Comparison of ENCODE assay signal across 10 cellular contexts in genomic region chr15:89299896-89300295, GRCh38. TPM values are rescaled to one million over a fixed set of nuclear protein-coding genes. Genes with fewer than 3 reads are reported as not detected.
A peak's percentile ranks its signal among the peaks of the same experiment; 100 is the strongest.
DNase-seq lines count a peak whose midpoint lies in the region; ATAC-seq and TF ChIP-seq lines count a peak whose summit lies in the region.
"Had no signal": no experiment of that assay in that cellular context is flagged by ENCODE, and none has a peak within 500 bp of the region (broad histone marks: within the 10 kb centered on the region; RNA-seq: fewer than 3 reads in every experiment).

No MANE protein-coding gene starts in this region.

- BruUV-seq in MCF 10A (replicated peaks; lab: Mats Ljungman, UMichigan) = no TSS peak

- TF ChIP-seq EP300 in tibial nerve (IDR thresholded peaks at IDR 0.05) = no peak

- no peaks in the 10 kb centered on the region for H3K27me3 Mint-ChIP-seq in MCF 10A (ENCODE audit: insufficient read depth, unreplicated experiment)

- peaks cover 42% of the 10 kb centered on the region for H3K36me3 Mint-ChIP-seq in MCF 10A (ENCODE audit: insufficient read depth, unreplicated experiment)

- POLR2A ChIA-PET in MCF 10A (lab: Yijun Ruan, JAX) = interaction anchor here (0.8 kb wide), 1 partner anchor 19 kb away, joined by 4 read pairs; no protein-coding TSS in a partner anchor

- H3K4me1 Mint-ChIP-seq in MCF 10A (ENCODE audit: insufficient read depth, unreplicated experiment) = no peaks in the 10 kb centered on the region

- H3K4me3 ChIP-seq in breast epithelium (no peak overlapping the region), tibial nerve (no peak overlapping the region), Peyer's patch (no peak overlapping the region)

- TF ChIP-seq CTCF in MCF 10A (IDR thresholded peaks at IDR 0.05; ENCODE audit: unreplicated experiment) (no peak), breast epithelium (IDR thresholded peaks at IDR 0.05) (no peak), VCaP (conservative IDR thresholded peaks at IDR 0.05) (peak; percentile 79), tibial nerve (IDR thresholded peaks at IDR 0.05) (peak in 4 of 5 experiments; percentile 15 to 35 (median 20)), Peyer's patch (IDR thresholded peaks at IDR 0.05) (peak in 3 of 6 experiments; percentile 18 to 34 (median 34))

- TF ChIP-seq POLR2A in breast epithelium (IDR thresholded peaks at IDR 0.05) = no peak
- TF ChIP-seq POLR2A in tibial nerve (IDR thresholded peaks at IDR 0.05) = no peak
- no peak for TF ChIP-seq POLR2A in Peyer's patch (IDR thresholded peaks at IDR 0.05)

- intact Hi-C loops in MCF 10A (cut with micrococcal nuclease) = loop anchor here (1.0 kb wide), 1 partner anchor 93 kb away; no protein-coding TSS in a partner anchor
- intact Hi-C loops in breast epithelium (cut with DNase I; ENCODE audit: low total_unique reads) = no loop called here

- H3K27ac Mint-ChIP-seq in MCF 10A (ENCODE audit: low read depth, unreplicated experiment) = no peak overlapping the region
- H3K27ac Mint-ChIP-seq: CD8-positive, alpha-beta T cell had no signal

- H3K4me1 ChIP-seq in breast epithelium = no peaks in the 10 kb centered on the region
- no peaks in the 10 kb centered on the region for H3K4me1 ChIP-seq in tibial nerve
- no peaks in the 10 kb centered on the region for H3K4me1 ChIP-seq in Peyer's patch

- H3K4me3 Mint-ChIP-seq in MCF 10A (ENCODE audit: unreplicated experiment) = no peak overlapping the region
- H3K4me3 Mint-ChIP-seq: CD8-positive, alpha-beta T cell had no signal

- no peak for ATAC-seq in HG03571 (IDR thresholded peaks at IDR 0.05; ENCODE audit: unreplicated experiment)
- ATAC-seq: CD8-positive, alpha-beta T cell had no signal

- H3K27me3 ChIP-seq in breast epithelium = no peaks in the 10 kb centered on the region
- no peaks in the 10 kb centered on the region for H3K27me3 ChIP-seq in tibial nerve
- H3K27me3 ChIP-seq in Peyer's patch = no peaks in the 10 kb centered on the region

- no peaks in the 10 kb centered on the region for H3K9me3 Mint-ChIP-seq in MCF 10A (ENCODE audit: unreplicated experiment)
- H3K9me3 Mint-ChIP-seq: CD8-positive, alpha-beta T cell had no signal

- DNase-seq in MCF 10A (ENCODE audit: unreplicated experiment) (peak; percentile 27), breast epithelium (ENCODE audit: low spot score in 2 of 2) (no peak), globus pallidus (ENCODE audit: low spot score) (peak; percentile 50), tibial nerve (ENCODE audit: low spot score in 2 of 2) (no peak), NCI-H1105 (lab: John Stamatoyannopoulos, UW) (no peak), Peyer's patch (no peak)
- DNase-seq: CD8-positive, alpha-beta T cell; KG1 had no signal

- H3K36me3 ChIP-seq in breast epithelium (no peaks in the 10 kb centered on the region), tibial nerve (peaks cover 0 to 7% (median 0%) of the 10 kb centered on the region in 3 donors), Peyer's patch (no peaks in the 10 kb centered on the region)

- CTCF ChIA-PET in MCF 10A (lab: Yijun Ruan, JAX) = interaction anchor here (0.6 to 6.3 kb wide), 19 partner anchors 9 to 753 kb away, joined by 3 to 78 read pairs (median 4); no protein-coding TSS in a partner anchor

- no peak overlapping the region for H3K27ac ChIP-seq in breast epithelium
- H3K27ac ChIP-seq in VCaP = no peak overlapping the region
- H3K27ac ChIP-seq in tibial nerve = no peak overlapping the region
- no peak overlapping the region for H3K27ac ChIP-seq in Peyer's patch

- H3K9me3 ChIP-seq in breast epithelium (no peaks in the 10 kb centered on the region), tibial nerve (no peaks in the 10 kb centered on the region), Peyer's patch (no peaks in the 10 kb centered on the region)

RNA-seq across cellular contexts. Expression of gene POLG, which starts 34.7 kb away (rescaled TPM):
- total RNA-seq in MCF 10A (2022) (52.9 and 62.2 TPM in 2 replicates), breast epithelium (10 to 100 TPM; 50.6 to 59.6 (median 53.3) TPM), tibial nerve (100 to 1,000 TPM in 2 of 4 donors, 10 to 100 TPM in 2; 76.9 to 113 (median 103) TPM), Peyer's patch (100 to 1,000 TPM in 3 of 4 donors, 10 to 100 TPM in 1; 63.7 to 136 (median 120) TPM)

RNA-seq across cellular contexts. Expression of gene FANCI, which starts 56.1 kb away (rescaled TPM):
- 24.0 and 34.0 TPM in 2 replicates for total RNA-seq in MCF 10A (2022)
- total RNA-seq in breast epithelium = 1 to 10 TPM; 7.6 to 9.9 (median 7.9) TPM
- total RNA-seq in tibial nerve = 1 to 10 TPM; 2.7 to 8.7 (median 5.1) TPM
- 10 to 100 TPM in 2 of 4 donors, 1 to 10 TPM in 2; 5.6 to 75.9 (median 10.8) TPM for total RNA-seq in Peyer's patch

Comparison
In these comparisons a context has a peak if more than half of its experiments do, and no peak if none do; other contexts are left out.
1. DNase-seq: peak in MCF 10A (single experiment) and globus pallidus (single experiment); none in breast epithelium (0 of 2), tibial nerve (0 of 2), NCI-H1105 (single experiment) and Peyer's patch (0 of 3).
2. CTCF ChIP-seq: peak in VCaP (single experiment) and tibial nerve (4 of 5); none in MCF 10A (single experiment) and breast epithelium (0 of 3).